Comparison of ENCODE assay signal across 8 cellular contexts in the genomic region with DNA sequence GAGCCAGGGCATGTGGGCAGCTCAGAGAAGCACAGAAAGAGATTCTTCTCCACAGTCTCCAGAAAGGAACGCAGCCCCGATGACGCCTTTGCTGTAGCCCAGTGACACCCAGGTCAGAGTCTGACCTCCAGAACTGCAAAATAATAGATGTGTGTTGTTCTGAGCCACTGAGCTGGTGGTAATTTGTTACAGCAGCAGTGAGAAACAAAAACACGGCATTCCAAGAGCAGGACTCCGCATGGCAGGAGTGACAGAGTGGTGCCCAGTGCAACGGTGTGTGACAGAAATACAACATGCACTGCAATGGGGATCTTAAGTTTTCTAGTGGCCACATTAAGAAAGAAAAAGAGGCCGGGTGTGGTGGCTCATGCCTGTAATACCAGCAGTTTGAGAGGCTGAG. TPM values are rescaled to one million over a fixed set of nuclear protein-coding genes. Genes with fewer than 3 reads are reported as not detected.
DNase-seq lines count a peak whose midpoint lies in the region; TF ChIP-seq lines count a peak whose summit lies in the region.
"Not testable (repeated sequence)": the region's sequence is repeated elsewhere in the genome, so short reads cannot be mapped to it uniquely, and the experiment has no call there.
"Had no signal": no experiment of that assay in that cellular context is flagged by ENCODE, and none has a peak within 500 bp of the region (broad histone marks: within the 10 kb centered on the region; RNA-seq: fewer than 3 reads in every experiment).

No MANE protein-coding gene starts in this region.

- intact Hi-C loops in cardiac septum (cut with DNase I); thyroid gland (cut with DNase I): not testable (repeated sequence)

- H3K4me1 ChIP-seq in thyroid gland, result not testable (repeated sequence)

- peak; percentile 19 for DNase-seq in activated effector memory CD4-positive, alpha-beta T cell treated with anti-CD3 and anti-CD28 coated beads, Interleukin-2, amount 50 U/mL, for 16 hours
- DNase-seq in cardiac septum (ENCODE audit: low spot score) (peak; percentile 26), kidney tubule cell (ENCODE audit: low spot score) (peak; percentile 42), renal cortical epithelial cell (ENCODE audit: low read depth) (peak; percentile 6), thyroid gland (peak; percentile 19 to 54)

- H3K27ac ChIP-seq in thyroid gland, result not testable (repeated sequence)

- H3K36me3 ChIP-seq in thyroid gland, result not testable (repeated sequence)

- H3K4me3 ChIP-seq in thyroid gland (replicated peaks in 1 of 3), result not testable (repeated sequence)

- TF ChIP-seq RAD21 in Ishikawa (IDR thresholded peaks at IDR 0.05; ENCODE audit: low read depth), result not testable (repeated sequence)

- 45 to 59% methylated on average over 6 to 7 of the region's 7 CpGs for WGBS in thyroid gland, 2 donors

- H3K27me3 ChIP-seq in thyroid gland, result not testable (repeated sequence)

- TF ChIP-seq CTCF in thyroid gland (IDR thresholded peaks at IDR 0.05), result not testable (repeated sequence)

- TF ChIP-seq EP300 in Ishikawa (IDR thresholded peaks at IDR 0.05; ENCODE audit: borderline replicate concordance), result not testable (repeated sequence)

- H3K9me3 ChIP-seq in thyroid gland, result not testable (repeated sequence)

- not testable (repeated sequence) for TF ChIP-seq POLR2A in thyroid gland (IDR thresholded peaks at IDR 0.05)

TF ChIP-seq in Ishikawa, 13 proteins besides CTCF, POLR2A, EP300 and RAD21:
- peak; percentile 22; the same call in 1 of the 2 replicates for TF ChIP-seq TEAD4 (IDR thresholded peaks at IDR 0.05)

RNA-seq across cellular contexts. Expression of gene GPAT2, which starts 18.7 kb away (rescaled TPM):
- total RNA-seq in cardiac septum, result 6.6 TPM
- total RNA-seq in renal cortical epithelial cell, result 0.17 and 2.0 TPM in 2 replicates
- 1 to 10 TPM; 1.2 to 7.5 (median 2.6) TPM for total RNA-seq in thyroid gland
- total RNA-seq: A673, Calu3 had no signal
